8 cellular contexts compared by ENCODE assay signal in genomic region chr17:78780335-78780734, GRCh38. TPM values are rescaled to one million over a fixed set of nuclear protein-coding genes. Genes with fewer than 3 reads are reported as not detected.
DNase-seq lines count a peak whose midpoint lies in the region; ATAC-seq and TF ChIP-seq lines count a peak whose summit lies in the region.

No MANE protein-coding gene starts in this region.

- H3K9me3 ChIP-seq in BLaER1, result no peaks in the 10 kb centered on the region
- H3K9me3 ChIP-seq in naive thymus-derived CD4-positive, alpha-beta T cell (ENCODE audit: control insufficient read depth in 2 of 3, low read length in 3 of 3), result no peaks in the 10 kb centered on the region

- POLR2A ChIA-PET in naive thymus-derived CD4-positive, alpha-beta T cell (lab: Charles Lee), result interaction anchor here (0.7 to 3.7 kb wide), 27 partner anchors 9 to 823 kb away, joined by 3 to 43 read pairs (median 6); partner anchors contain the start of gene TNRC6C

- intact Hi-C loops in naive thymus-derived CD4-positive, alpha-beta T cell (cut with micrococcal nuclease), result loop anchor here in 1 of 2 donors (1.0 kb wide), 2 partner anchors 8 to 21 kb away; no protein-coding TSS in a partner anchor

- peak overlapping the region; percentile 92 for H3K4me2 ChIP-seq in BLaER1

- H3K4me1 ChIP-seq in BLaER1, result peaks cover 66% of the 10 kb centered on the region
- H3K4me1 ChIP-seq in naive thymus-derived CD4-positive, alpha-beta T cell (ENCODE audit: control insufficient read depth in 2 of 2, insufficient read depth in 2 of 2, low read length in 2 of 2), result peaks cover 47 to 57% of the 10 kb centered on the region in 2 donors

- peak overlapping the region; percentile 54 for H3K9ac ChIP-seq in BLaER1

- no peaks in the 10 kb centered on the region for H3K36me3 ChIP-seq in BLaER1
- peaks cover 0 to 6% (median 0%) of the 10 kb centered on the region in 3 experiments for H3K36me3 ChIP-seq in naive thymus-derived CD4-positive, alpha-beta T cell (ENCODE audit: control insufficient read depth in 2 of 3, insufficient read depth in 3 of 3, low read length in 3 of 3)

- peak overlapping the region; percentile 39; the same call in 1 of the 2 replicates for H3K27ac ChIP-seq in BLaER1
- H3K27ac ChIP-seq in HL-60 (replicated peaks), result peak overlapping the region; percentile 28
- peak overlapping the region; percentile 94 for H3K27ac ChIP-seq in naive thymus-derived CD4-positive, alpha-beta T cell (ENCODE audit: low read depth, low read length)

- H3K4me3 ChIP-seq in BLaER1 (peak overlapping the region; percentile 98; the same call in 1 of the 2 replicates), HL-60 (replicated peaks; ENCODE audit: insufficient read depth, low read length) (no peak overlapping the region), astrocyte of the cerebellum (ENCODE audit: low read depth, low read length) (peak overlapping the region; percentile 71)
- H3K4me3 ChIP-seq in naive thymus-derived CD4-positive, alpha-beta T cell (ENCODE audit: low read length), result peak overlapping the region; percentile 61

- CTCF ChIA-PET in naive thymus-derived CD4-positive, alpha-beta T cell (lab: Charles Lee), result interaction anchor here (0.6 to 2.4 kb wide), 11 partner anchors 9 to 71 kb away, joined by 3 to 13 read pairs (median 4); no protein-coding TSS in a partner anchor

- peak overlapping the region in 8 of 10 donors; percentile 89 to 99 (median 96) for H3K4me3 Mint-ChIP-seq in naive thymus-derived CD4-positive, alpha-beta T cell

- H4K20me1 ChIP-seq in BLaER1, result peaks cover 18% of the 10 kb centered on the region

- no peaks in the 10 kb centered on the region for H3K27me3 ChIP-seq in BLaER1
- H3K27me3 ChIP-seq in HL-60 (ENCODE audit: insufficient read depth, poor library complexity, severe bottlenecking), result no peaks in the 10 kb centered on the region
- no peaks in the 10 kb centered on the region for H3K27me3 ChIP-seq in naive thymus-derived CD4-positive, alpha-beta T cell (ENCODE audit: control insufficient read depth in 2 of 2, insufficient read depth in 2 of 2, low read length in 2 of 2)

- TF ChIP-seq CTCF in HL-60 (IDR thresholded peaks at IDR 0.05; ENCODE audit: insufficient read depth, low read length) (no peak), astrocyte of the cerebellum (IDR thresholded peaks at IDR 0.05; ENCODE audit: low read depth, low read length, missing control alignments) (no peak)

- H3K9me3 Mint-ChIP-seq in naive thymus-derived CD4-positive, alpha-beta T cell, result no peaks in the 10 kb centered on the region

- H3K4me1 Mint-ChIP-seq in naive thymus-derived CD4-positive, alpha-beta T cell, result peaks cover 24 to 62% (median 51%) of the 10 kb centered on the region in 7 donors

- no peak for ATAC-seq in naive thymus-derived CD4-positive, alpha-beta T cell
- ATAC-seq in GM21619 (IDR thresholded peaks at IDR 0.05; ENCODE audit: unreplicated experiment), result no peak

- in situ Hi-C loops in astrocyte of the cerebellum (cut with HindIII; ENCODE audit: low sequenced_read_pairs), result no loop called here

- H3K27me3 Mint-ChIP-seq in naive thymus-derived CD4-positive, alpha-beta T cell, result no peaks in the 10 kb centered on the region

- H3K27ac Mint-ChIP-seq in naive thymus-derived CD4-positive, alpha-beta T cell, result peak overlapping the region in 8 of 9 donors; percentile 95 to 99 (median 97)

- peaks cover 0 to 28% (median 6%) of the 10 kb centered on the region in 5 donors for H3K36me3 Mint-ChIP-seq in naive thymus-derived CD4-positive, alpha-beta T cell

- no peak for DNase-seq in HL-60 (ENCODE audit: low read depth in 1 of 2, low spot score in 1 of 2)
- no peak for DNase-seq in astrocyte of the cerebellum (ENCODE audit: low read depth)
- DNase-seq in naive thymus-derived CD4-positive, alpha-beta T cell, result peak in 3 of 9 donors; percentile 20 to 48 (median 44)
- no peak for DNase-seq in NCI-H446 (lab: John Stamatoyannopoulos, UW)
- no peak for DNase-seq in HuH-7.5 (ENCODE audit: low spot score)
- no peak for DNase-seq in stimulated activated CD4-positive, alpha-beta T cell treated with anti-CD3 and anti-CD28 coated beads, Interleukin-4, amount 100 ng/mL, for 24 hours

RNA-seq across cellular contexts. Expression of gene CYTH1, which starts 1.7 kb away (rescaled TPM):
- total RNA-seq in naive thymus-derived CD4-positive, alpha-beta T cell, result 100 to 1,000 TPM; 297 to 452 (median 420) TPM
- 100 to 1,000 TPM; 314 to 395 TPM for polyA plus RNA-seq in naive thymus-derived CD4-positive, alpha-beta T cell

Comparison
In these comparisons a context has a peak if more than half of its experiments do, and no peak if none do; other contexts are left out.
1. H3K27ac ChIP-seq: peak in every context shown above with its lines; median percentile 94 in naive thymus-derived CD4-positive, alpha-beta T cell; 39 in BLaER1; 28 in HL-60.